In the genomic region with DNA sequence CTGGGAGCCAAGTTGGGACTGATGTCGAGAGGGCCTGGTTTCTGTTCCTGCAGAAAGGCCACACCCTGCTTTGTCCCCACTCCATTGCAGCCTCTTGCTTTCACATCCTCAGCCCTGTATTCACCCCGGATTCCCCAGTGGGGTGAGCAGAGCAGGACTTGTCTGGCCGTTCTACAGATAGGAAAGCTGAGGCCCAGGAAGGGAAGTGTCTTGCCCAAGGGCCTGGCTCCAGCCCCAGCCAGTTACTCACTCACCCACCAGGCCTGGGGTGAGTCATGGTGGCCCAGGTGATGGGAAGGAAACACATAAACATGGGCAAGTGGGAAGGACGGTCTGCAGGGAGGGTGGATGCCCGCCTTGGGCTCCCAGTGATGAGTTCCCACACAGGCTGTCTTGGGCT, we compare ENCODE assay signal across 9 cellular contexts. TPM values are rescaled to one million over a fixed set of nuclear protein-coding genes. Genes with fewer than 3 reads are reported as not detected.
A peak's percentile ranks its signal among the peaks of the same experiment; 100 is the strongest.
DNase-seq lines count a peak whose midpoint lies in the region; ATAC-seq, FAIRE-seq and TF ChIP-seq lines count a peak whose summit lies in the region.
"Had no signal": no experiment of that assay in that cellular context is flagged by ENCODE, and none has a peak within 500 bp of the region (broad histone marks: within the 10 kb centered on the region; RNA-seq: fewer than 3 reads in every experiment).

No MANE protein-coding gene starts in this region.

- intact Hi-C loops in MCF 10A (cut with micrococcal nuclease) = no loop called here

- H3K9ac ChIP-seq in Karpas-422 (ENCODE audit: low read length) = no peak overlapping the region

- H3K4me3 Mint-ChIP-seq in MCF 10A (ENCODE audit: unreplicated experiment) = peak overlapping the region; percentile 38

- peaks cover 18% of the 10 kb centered on the region for H3K4me1 ChIP-seq in Karpas-422 (ENCODE audit: low read length)

- H3K9me2 ChIP-seq in Karpas-422 (replicated peaks; ENCODE audit: insufficient read depth, low read length) = no peaks in the 10 kb centered on the region

- FAIRE-seq in GM12892 (lab: Jason Lieb, UNC) = peak; percentile 63

- no peaks in the 10 kb centered on the region for H3K27me3 ChIP-seq in Karpas-422 (ENCODE audit: low read length)

- H3K36me3 ChIP-seq in Karpas-422 (ENCODE audit: insufficient read depth, low read length) = no peaks in the 10 kb centered on the region

- H3K36me3 Mint-ChIP-seq in MCF 10A (ENCODE audit: insufficient read depth, unreplicated experiment) = peaks cover 7% of the 10 kb centered on the region

- DNase-seq in GM12892 (ENCODE audit: insufficient read length) (no peak), Karpas-422 (peak; percentile 56), MCF 10A (ENCODE audit: unreplicated experiment) (peak; percentile 98), omental fat pad (ENCODE audit: low spot score) (no peak), amygdala (lab: John Stamatoyannopoulos, UW) (no peak), NCI-H510A treated with DMSO at 0.1 percent for 48 hours (lab: John Stamatoyannopoulos, UW) (no peak)
- DNase-seq: H7 had no signal

- H3K9me3 ChIP-seq in Karpas-422 (ENCODE audit: low read length) = no peaks in the 10 kb centered on the region

- H4K20me1 ChIP-seq in Karpas-422 (ENCODE audit: insufficient read depth, low read depth, low read length) = no peaks in the 10 kb centered on the region; the same call in 1 of the 2 replicates

- H2AFZ ChIP-seq in Karpas-422 (ENCODE audit: low read length) = no peak overlapping the region

- no peak overlapping the region for H3K4me3 ChIP-seq in Karpas-422 (ENCODE audit: low read length)

- CTCF ChIA-PET in MCF 10A (lab: Yijun Ruan, JAX) = interaction anchor here (1.8 to 2.1 kb wide), 3 partner anchors 10 to 61 kb away, joined by 6 to 8 read pairs (median 6); no protein-coding TSS in a partner anchor

- ATAC-seq in omental fat pad (ENCODE audit: low FRiP score) = peak; percentile 29
- ATAC-seq in GM19397 (IDR thresholded peaks at IDR 0.05; ENCODE audit: unreplicated experiment) = no peak
- no peak for ATAC-seq in HG03565 (IDR thresholded peaks at IDR 0.05; ENCODE audit: unreplicated experiment)

- H3K27ac Mint-ChIP-seq in MCF 10A (ENCODE audit: low read depth, unreplicated experiment) = peak overlapping the region; percentile 95

- POLR2A ChIA-PET in MCF 10A (lab: Yijun Ruan, JAX) = interaction anchor here (0.6 to 1.0 kb wide), 3 partner anchors 9 to 80 kb away, joined by 3 read pairs; no protein-coding TSS in a partner anchor

- no TSS peak for BruUV-seq in MCF 10A (replicated peaks; lab: Mats Ljungman, UMichigan)

- H3K27ac ChIP-seq in Karpas-422 (ENCODE audit: low read length) = no peak overlapping the region

- no peaks in the 10 kb centered on the region for H3K27me3 Mint-ChIP-seq in MCF 10A (ENCODE audit: insufficient read depth, unreplicated experiment)

- H3K9me3 Mint-ChIP-seq in MCF 10A (ENCODE audit: unreplicated experiment) = no peaks in the 10 kb centered on the region

- H3K4me2 ChIP-seq in Karpas-422 (ENCODE audit: low read depth, low read length, poor library complexity, severe bottlenecking) = no peak overlapping the region

- H3K79me2 ChIP-seq in Karpas-422 (ENCODE audit: low read length) = no peaks in the 10 kb centered on the region

- TF ChIP-seq CTCF in MCF 10A (IDR thresholded peaks at IDR 0.05; ENCODE audit: unreplicated experiment) (no peak), omental fat pad (IDR thresholded peaks at IDR 0.05) (no peak)

- H3K4me1 Mint-ChIP-seq in MCF 10A (ENCODE audit: insufficient read depth, unreplicated experiment) = peaks cover 43% of the 10 kb centered on the region

- TF ChIP-seq POLR2A in GM12892 (IDR thresholded peaks at IDR 0.05; ENCODE audit: low read depth, low read length) = 0 out of 2 replicates have a peak, but pooled peaks have one; percentile 22

RNA-seq across cellular contexts. Expression of a gene that starts 6.1 kb away (rescaled TPM):
- 7.0 TPM for polyA plus RNA-seq in GM12892 (2012; ENCODE audit: missing spikeins)
- 11.1 and 21.2 TPM in 2 replicates for total RNA-seq in Karpas-422 (2014; rRNA removed; shearing (Covaris generic); ENCODE audit: low replicate concordance)
- total RNA-seq in MCF 10A (2022) (67.4 and 69.1 TPM in 2 replicates), omental fat pad (10 to 100 TPM in 3 of 4 donors, 1 to 10 TPM in 1; 5.5 to 22.2 (median 16.8) TPM)

Comparison
In these comparisons a context has a peak if more than half of its experiments do, and no peak if none do; other contexts are left out.
1. DNase-seq: peak in Karpas-422 (single experiment) and MCF 10A (single experiment); none in GM12892 (single experiment), omental fat pad (single experiment), amygdala (0 of 56) and NCI-H510A treated with DMSO at 0.1 percent for 48 hours (single experiment).